10 cellular contexts compared by ENCODE assay signal in the genomic region with DNA sequence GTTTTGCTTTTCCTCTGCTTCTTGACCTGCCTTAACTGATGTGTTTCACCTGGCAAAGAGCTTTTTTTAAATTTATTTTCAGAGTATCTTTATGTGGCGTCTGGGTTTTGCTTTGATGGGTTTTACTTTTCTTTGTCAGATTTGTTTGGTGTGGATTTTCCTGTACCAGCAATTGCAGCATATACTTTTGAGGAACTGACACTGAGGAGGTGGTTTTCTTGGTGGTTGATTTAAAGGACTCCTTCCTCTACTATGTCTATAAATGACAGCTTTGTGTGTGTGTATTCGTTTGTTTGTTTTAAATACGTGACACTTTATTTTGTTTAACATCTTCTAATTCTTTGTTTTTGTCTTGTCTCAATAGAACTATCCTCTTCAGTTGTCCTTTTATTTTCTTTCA.
DNase-seq lines count a peak whose midpoint lies in the region; ATAC-seq and TF ChIP-seq lines count a peak whose summit lies in the region.
"Had no signal": no experiment of that assay in that cellular context is flagged by ENCODE, and none has a peak within 500 bp of the region (broad histone marks: within the 10 kb centered on the region; RNA-seq: fewer than 3 reads in every experiment).

No MANE protein-coding gene starts in this region.

- BruUV-seq in Calu3 (replicated peaks; lab: Mats Ljungman, UMichigan), result no TSS peak

- no peak overlapping the region for H3K27ac Mint-ChIP-seq in Calu3 (ENCODE audit: unreplicated experiment)

- ATAC-seq in HG02588 (IDR thresholded peaks at IDR 0.05; ENCODE audit: unreplicated experiment), result peak; percentile 97
- peak; percentile 100 for ATAC-seq in HG03342 (IDR thresholded peaks at IDR 0.05; ENCODE audit: unreplicated experiment)

- H3K9me3 Mint-ChIP-seq in Calu3 (ENCODE audit: low read depth, unreplicated experiment), result no peaks in the 10 kb centered on the region

- DNase-seq in NOMO-1 treated with DMSO at 0.1 percent for 48 hours (lab: John Stamatoyannopoulos, UW; ENCODE audit: unreplicated experiment) (peak; percentile 1), NOMO-1 (lab: John Stamatoyannopoulos, UW; ENCODE audit: unreplicated experiment in 2 of 2) (no peak), HAP-1 (ENCODE audit: low spot score in 2 of 2) (no peak), GF-D8 (lab: John Stamatoyannopoulos, UW) (no peak), epidermal melanocyte (ENCODE audit: insufficient read length, low spot score) (no peak), Calu3 (no peak)
- DNase-seq: anterior cingulate cortex, NCI-H1092 had no signal

- no peak overlapping the region for H3K4me3 ChIP-seq in HAP-1

- no peaks in the 10 kb centered on the region for H3K4me1 Mint-ChIP-seq in Calu3 (ENCODE audit: low read depth, unreplicated experiment)

- no peak for TF ChIP-seq CTCF in Calu3 (IDR thresholded peaks at IDR 0.05; ENCODE audit: unreplicated experiment)

- H3K9me3 ChIP-seq in HAP-1, result no peaks in the 10 kb centered on the region

- H3K36me3 ChIP-seq in HAP-1 (replicated peaks), result no peaks in the 10 kb centered on the region

- no peaks in the 10 kb centered on the region for H3K27me3 ChIP-seq in HAP-1 (ENCODE audit: low read depth)

- H3K4me3 Mint-ChIP-seq in Calu3 (ENCODE audit: low read depth, unreplicated experiment), result no peak overlapping the region

- intact Hi-C loops in Calu3 (cut with micrococcal nuclease; ENCODE audit: unreplicated experiment), result no loop called here

- H3K36me3 Mint-ChIP-seq in Calu3 (ENCODE audit: insufficient read depth, unreplicated experiment), result no peaks in the 10 kb centered on the region

- CTCF ChIA-PET in Calu3 (lab: Charles Lee), result no interaction called here

- no peaks in the 10 kb centered on the region for H3K4me1 ChIP-seq in HAP-1

- no peaks in the 10 kb centered on the region for H3K27me3 Mint-ChIP-seq in Calu3 (ENCODE audit: unreplicated experiment)

- in situ Hi-C loops in HAP-1 (cut with MboI; ENCODE audit: low sequenced_read_pairs), result no loop called here
